Comparison of ENCODE assay signal across 17 cellular contexts in genomic region chr7:39621261-39621660, GRCh38.
DNase-seq lines count a peak whose midpoint lies in the region; ATAC-seq, FAIRE-seq and TF ChIP-seq lines count a peak whose summit lies in the region.
"Had no signal": no experiment of that assay in that cellular context is flagged by ENCODE, and none has a peak within 500 bp of the region (broad histone marks: within the 10 kb centered on the region; RNA-seq: fewer than 3 reads in every experiment).

No MANE protein-coding gene starts in this region.

- peak; percentile 46 for ATAC-seq in RWPE2 (ENCODE audit: low read depth)
- no peak for ATAC-seq in stimulated activated naive B cell treated with anti-CD40 and anti-IgM and Interleukin-4, amounts not matched to agents 10 μg/mL and 1 μg/mL and 100 μg/mL, for 72 hours (replicated peaks)
- ATAC-seq: natural killer cell treated with Interleukin-12 subunit alpha and Interleukin-12 subunit beta and Interleukin-15 and Interleukin-18, amount 100 ng/mL, for 72 hours had no signal

- peak overlapping the region; percentile 70 for H3K27ac ChIP-seq in RWPE2 (ENCODE audit: poor library complexity, severe bottlenecking)
- H3K27ac ChIP-seq: thyroid gland had no signal

- peak; percentile 86 for FAIRE-seq in H54 (lab: Jason Lieb, UNC)
- no peak for FAIRE-seq in urothelium cell line (lab: Jason Lieb, UNC)
- FAIRE-seq: islet of Langerhans, small intestine had no signal

- peak; percentile 56 for DNase-seq in H54 (ENCODE audit: insufficient read length, low spot score)
- no peak for DNase-seq in RWPE2 (ENCODE audit: low spot score)
- peak; percentile 86 for DNase-seq in fibroblast of peridontal ligament (ENCODE audit: extremely low read depth)
- no peak for DNase-seq in stimulated activated naive B cell treated with anti-CD40 and anti-IgM and Interleukin-4, amounts not matched to agents 10 μg/mL and 1 μg/mL and 100 μg/mL, for 72 hours
- no peak for DNase-seq in NCI-H146 treated with DMSO at 0.1 percent for 48 hours (lab: John Stamatoyannopoulos, UW; ENCODE audit: unreplicated experiment)
- no peak for DNase-seq in activated effector memory CD4-positive, alpha-beta T cell treated with anti-CD3 and anti-CD28 coated beads, Interleukin-2, amount 50 U/mL, for 16 hours
- DNase-seq in urothelium cell line (ENCODE audit: low spot score): no peak
- DNase-seq: activated CD4-positive, alpha-beta T cell treated with anti-CD3 and anti-CD28 coated beads, Interleukin-2, amount 50 U/mL, for 1 hour; activated gamma-delta T cell treated with Interleukin-2 at 50 U/mL for 16 hours; esophagus squamous epithelium; KG1; NCI-H2171 treated with DMSO at 0.1 percent for 48 hours; small intestine; T-helper 2 cell; thyroid gland had no signal

- no peak for TF ChIP-seq POLR2A in H54 (IDR thresholded peaks at IDR 0.05; ENCODE audit: low read depth, low read length)

- no peaks in the 10 kb centered on the region for H3K27me3 ChIP-seq in RWPE2 (ENCODE audit: insufficient read depth, poor library complexity, severe bottlenecking)
- H3K27me3 ChIP-seq: esophagus squamous epithelium, thyroid gland had no signal

- no peaks in the 10 kb centered on the region for H3K27me3 Mint-ChIP-seq in stimulated activated naive B cell treated with anti-CD40 and anti-IgM and Interleukin-4, amounts not matched to agents 10 μg/mL and 1 μg/mL and 100 μg/mL, for 72 hours

- no peaks in the 10 kb centered on the region for H3K36me3 ChIP-seq in RWPE2 (ENCODE audit: low read depth)
- H3K36me3 ChIP-seq: esophagus squamous epithelium, thyroid gland had no signal

- H3K4me1 Mint-ChIP-seq in stimulated activated naive B cell treated with anti-CD40 and anti-IgM and Interleukin-4, amounts not matched to agents 10 μg/mL and 1 μg/mL and 100 μg/mL, for 72 hours: peaks cover 24 to 42% of the 10 kb centered on the region in 2 donors

- no peaks in the 10 kb centered on the region for H3K9me3 Mint-ChIP-seq in stimulated activated naive B cell treated with anti-CD40 and anti-IgM and Interleukin-4, amounts not matched to agents 10 μg/mL and 1 μg/mL and 100 μg/mL, for 72 hours
- H3K9me3 Mint-ChIP-seq: natural killer cell treated with Interleukin-12 subunit alpha and Interleukin-12 subunit beta and Interleukin-15 and Interleukin-18, amount 100 ng/mL, for 72 hours had no signal

- peak overlapping the region; percentile 43 for H3K27ac Mint-ChIP-seq in stimulated activated naive B cell treated with anti-CD40 and anti-IgM and Interleukin-4, amounts not matched to agents 10 μg/mL and 1 μg/mL and 100 μg/mL, for 72 hours

- peaks cover 30% of the 10 kb centered on the region for H3K4me1 ChIP-seq in RWPE2 (ENCODE audit: insufficient read depth, poor library complexity, severe bottlenecking)

- H3K4me3 Mint-ChIP-seq in stimulated activated naive B cell treated with anti-CD40 and anti-IgM and Interleukin-4, amounts not matched to agents 10 μg/mL and 1 μg/mL and 100 μg/mL, for 72 hours: peak overlapping the region in 1 of 2 donors; percentile 64

- no peaks in the 10 kb centered on the region for H3K9me3 ChIP-seq in RWPE2 (ENCODE audit: severe bottlenecking)
- H3K9me3 ChIP-seq: esophagus squamous epithelium, thyroid gland had no signal

- peaks cover 3% of the 10 kb centered on the region in 2 donors for H3K36me3 Mint-ChIP-seq in stimulated activated naive B cell treated with anti-CD40 and anti-IgM and Interleukin-4, amounts not matched to agents 10 μg/mL and 1 μg/mL and 100 μg/mL, for 72 hours
- H3K36me3 Mint-ChIP-seq: natural killer cell treated with Interleukin-12 subunit alpha and Interleukin-12 subunit beta and Interleukin-15 and Interleukin-18, amount 100 ng/mL, for 72 hours had no signal

- TF ChIP-seq CTCF in RWPE2 (IDR thresholded peaks at IDR 0.05; ENCODE audit: poor library complexity, severe bottlenecking): no peak

- no peak overlapping the region for H3K4me3 ChIP-seq in RWPE2 (ENCODE audit: severe bottlenecking)
- H3K4me3 ChIP-seq: esophagus squamous epithelium, thyroid gland had no signal

Comparison
In these comparisons a context has a peak if more than half of its experiments do, and no peak if none do; other contexts are left out.
1. DNase-seq: peak in H54 (single experiment) and fibroblast of peridontal ligament (single experiment); none in RWPE2 (single experiment), stimulated activated naive B cell treated with anti-CD40 and anti-IgM and Interleukin-4, amounts not matched to agents 10 μg/mL and 1 μg/mL and 100 μg/mL, for 72 hours (single experiment), NCI-H146 treated with DMSO at 0.1 percent for 48 hours (single experiment), activated effector memory CD4-positive, alpha-beta T cell treated with anti-CD3 and anti-CD28 coated beads, Interleukin-2, amount 50 U/mL, for 16 hours (single experiment) and urothelium cell line (single experiment).